ENCODE assay signal across 10 cellular contexts in genomic region chr20:1734269-1734858, GRCh38.
DNase-seq lines count a peak whose midpoint lies in the region; ATAC-seq and TF ChIP-seq lines count a peak whose summit lies in the region.
"Had no signal": no experiment of that assay in that cellular context is flagged by ENCODE, and none has a peak within 500 bp of the region (broad histone marks: within the 10 kb centered on the region; RNA-seq: fewer than 3 reads in every experiment).

No MANE protein-coding gene starts in this region.

- H3K4me3 ChIP-seq in A673 (ENCODE audit: low read depth, low read length, poor library complexity, severe bottlenecking) (no peak overlapping the region), Panc1 (ENCODE audit: low read depth in 2 of 2, low read length in 2 of 2) (no peak overlapping the region), esophagus muscularis mucosa (no peak overlapping the region), smooth muscle cell (no peak overlapping the region)
- H3K4me3 ChIP-seq: left lung had no signal

- no peak overlapping the region for H2AFZ ChIP-seq in smooth muscle cell (ENCODE audit: low read depth)

- H3K4me1 ChIP-seq in A673 (ENCODE audit: insufficient read depth, low read length, poor library complexity, severe bottlenecking): no peaks in the 10 kb centered on the region
- H3K4me1 ChIP-seq in Panc1 (ENCODE audit: control insufficient read depth, insufficient read depth, low read length): no peaks in the 10 kb centered on the region
- H3K4me1 ChIP-seq in esophagus muscularis mucosa: no peaks in the 10 kb centered on the region
- H3K4me1 ChIP-seq in smooth muscle cell (ENCODE audit: low read depth): no peaks in the 10 kb centered on the region
- H3K4me1 ChIP-seq: left lung had no signal

- DNase-seq in A673 (ENCODE audit: low spot score): peak; percentile 32
- DNase-seq in GM04504 (ENCODE audit: low read depth): peak; percentile 22
- DNase-seq in Panc1 (ENCODE audit: low read depth, low spot score): no peak
- DNase-seq in esophagus muscularis mucosa (ENCODE audit: extremely low spot score): peak; percentile 34
- no peak for DNase-seq in DMS153 treated with DMSO at 0.1 percent for 48 hours (lab: John Stamatoyannopoulos, UW; ENCODE audit: unreplicated experiment)
- DNase-seq in islet precursor cell: no peak
- no peak for DNase-seq in smooth muscle cell (lab: John Stamatoyannopoulos, UW; ENCODE audit: unreplicated experiment)
- DNase-seq: left lung, NCI-H2171 had no signal

- 34% methylated on average over 4 of the region's 4 CpGs for WGBS in esophagus muscularis mucosa
- 83% methylated on average over 4 of the region's 4 CpGs for WGBS in smooth muscle cell (ENCODE audit: low lambda C conversion rate)

- H3K27me3 ChIP-seq in A673 (replicated peaks; ENCODE audit: insufficient read depth, low read depth, low read length, poor library complexity) (peaks cover 3% of the 10 kb centered on the region), Panc1 (ENCODE audit: control insufficient read depth, insufficient read depth, low read length) (peaks cover 13% of the 10 kb centered on the region), esophagus muscularis mucosa (peaks cover 0 to 9% (median 0%) of the 10 kb centered on the region in 4 donors), smooth muscle cell (ENCODE audit: low read depth) (peaks cover 12% of the 10 kb centered on the region)

- H3K79me2 ChIP-seq in smooth muscle cell (ENCODE audit: low read depth): no peaks in the 10 kb centered on the region

- no peaks in the 10 kb centered on the region for H4K20me1 ChIP-seq in smooth muscle cell (ENCODE audit: low read depth)

- in situ Hi-C loops in Panc1 (cut with HindIII; ENCODE audit: low pct_unique_long_range_greater_than_20kb, low sequenced_read_pairs): no loop called here

- ATAC-seq in Panc1 (0 out of 2 replicates have a peak, but pooled peaks have one; percentile 60), HG02623 (IDR thresholded peaks at IDR 0.05; ENCODE audit: unreplicated experiment) (no peak)
- ATAC-seq: left lung had no signal

- H3K9ac ChIP-seq in smooth muscle cell (ENCODE audit: low read depth): no peak overlapping the region

- intact Hi-C loops in A673 (cut with micrococcal nuclease; ENCODE audit: unreplicated experiment) (loop anchor here (1.0 kb wide), 1 partner anchor 225 kb away; no protein-coding TSS in a partner anchor), Panc1 (cut with micrococcal nuclease; ENCODE audit: unreplicated experiment) (no loop called here), esophagus muscularis mucosa (cut with DNase I) (no loop called here)

- no peak overlapping the region for H3K27ac ChIP-seq in A673 (ENCODE audit: low read depth, low read length, poor library complexity, severe bottlenecking)
- no peak overlapping the region for H3K27ac ChIP-seq in Panc1 (ENCODE audit: low read length)
- no peak overlapping the region for H3K27ac ChIP-seq in esophagus muscularis mucosa (replicated peaks in 1 of 4)
- H3K27ac ChIP-seq in smooth muscle cell (ENCODE audit: low read depth): no peak overlapping the region
- H3K27ac ChIP-seq: left lung had no signal

- no peaks in the 10 kb centered on the region for H3K36me3 ChIP-seq in A673 (ENCODE audit: insufficient read depth, low read length, poor library complexity, severe bottlenecking)
- no peaks in the 10 kb centered on the region for H3K36me3 ChIP-seq in Panc1 (ENCODE audit: control insufficient read depth, insufficient read depth, low read length)
- no peaks in the 10 kb centered on the region for H3K36me3 ChIP-seq in esophagus muscularis mucosa
- H3K36me3 ChIP-seq in smooth muscle cell (ENCODE audit: low read depth): no peaks in the 10 kb centered on the region
- H3K36me3 ChIP-seq: left lung had no signal

- H3K9me3 ChIP-seq in A673 (ENCODE audit: low read depth, low read length, poor library complexity, severe bottlenecking) (no peaks in the 10 kb centered on the region), Panc1 (ENCODE audit: control insufficient read depth, insufficient read depth, low read depth, low read length) (no peaks in the 10 kb centered on the region), esophagus muscularis mucosa (no peaks in the 10 kb centered on the region), smooth muscle cell (replicated peaks; ENCODE audit: low read depth) (no peaks in the 10 kb centered on the region)
- H3K9me3 ChIP-seq: left lung had no signal

- H3K4me2 ChIP-seq in smooth muscle cell: no peak overlapping the region

- peak; percentile 37; the same call in 1 of the 2 replicates for TF ChIP-seq CTCF in A673 (conservative IDR thresholded peaks at IDR 0.05; ENCODE audit: low read depth, low read length)
- no peak; the same call in 1 of the 2 replicates for TF ChIP-seq CTCF in Panc1 (IDR thresholded peaks at IDR 0.05)
- TF ChIP-seq CTCF in esophagus muscularis mucosa (IDR thresholded peaks at IDR 0.05): no peak
- TF ChIP-seq CTCF in smooth muscle cell (IDR thresholded peaks at IDR 0.05; ENCODE audit: borderline replicate concordance, insufficient read depth, poor library complexity, severe bottlenecking): no peak

- CTCF ChIA-PET in A673 (lab: Charles Lee) (interaction anchor here (0.6 to 1.2 kb wide), 3 partner anchors 173 to 225 kb away, joined by 3 to 10 read pairs (median 4); no protein-coding TSS in a partner anchor), Panc1 (lab: Charles Lee) (no interaction called here)

- no peak for TF ChIP-seq EP300 in esophagus muscularis mucosa (IDR thresholded peaks at IDR 0.05)

- POLR2A ChIA-PET in A673 (lab: Charles Lee; ENCODE audit: low non-redundant PET) (no interaction called here), Panc1 (lab: Charles Lee) (no interaction called here)

- no peak for TF ChIP-seq POLR2A in esophagus muscularis mucosa (IDR thresholded peaks at IDR 0.05; ENCODE audit: low read depth)

- BruUV-seq in A673 (replicated peaks; lab: Mats Ljungman, UMichigan) (no TSS peak), Panc1 (replicated peaks; lab: Mats Ljungman, UMichigan) (no TSS peak)

- H3F3A ChIP-seq in smooth muscle cell (ENCODE audit: low read depth): no peaks in the 10 kb centered on the region

Comparison
In these comparisons a context has a peak if more than half of its experiments do, and no peak if none do; other contexts are left out.
1. DNase-seq: peak in A673 (single experiment), GM04504 (single experiment) and esophagus muscularis mucosa (single experiment); none in Panc1 (single experiment), DMS153 treated with DMSO at 0.1 percent for 48 hours (single experiment), islet precursor cell (single experiment) and smooth muscle cell (single experiment).